Comparison of ENCODE assay signal across 13 cellular contexts in the genomic region with DNA sequence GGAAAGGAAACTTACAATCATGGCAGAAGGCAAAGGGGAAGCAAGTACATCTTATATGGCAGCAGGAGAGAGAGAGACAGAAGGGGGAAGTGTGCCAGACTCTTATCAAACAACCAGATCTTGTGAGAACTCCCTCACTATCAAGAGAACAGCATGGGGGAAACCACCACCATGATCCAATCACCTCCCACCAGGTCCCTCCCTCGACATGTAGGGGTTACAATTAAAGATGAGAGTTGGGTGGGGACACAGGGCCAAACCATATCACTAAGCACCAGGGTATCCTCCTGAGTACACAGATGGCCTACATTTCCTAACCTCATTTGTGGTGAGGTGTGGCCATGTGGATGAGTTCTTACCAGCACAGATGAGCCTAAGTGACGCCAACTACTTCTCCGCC.
"Had no signal": no experiment of that assay in that cellular context is flagged by ENCODE, and none has a peak within 500 bp of the region (broad histone marks: within the 10 kb centered on the region; RNA-seq: fewer than 3 reads in every experiment).

No MANE protein-coding gene starts in this region.

- ATAC-seq: activated T-helper 17 cell treated with anti-CD3 and anti-CD28 coated beads, Interleukin-2, amount 50 U/mL, for 72 hours; gastrocnemius medialis; pancreas had no signal

- H3K36me3 ChIP-seq: colonic mucosa, gastrocnemius medialis, pancreas, suprapubic skin had no signal

- H3K4me3 ChIP-seq: colonic mucosa, gastrocnemius medialis, pancreas, suprapubic skin had no signal

- H3K27ac ChIP-seq: colonic mucosa, gastrocnemius medialis, pancreas, suprapubic skin had no signal

- DNase-seq: activated B cell treated with CpG ODN at 0.5 μM for 24 hours; activated CD4-positive, alpha-beta T cell treated with anti-CD3 and anti-CD28 coated beads, Interleukin-2, amount 10 ng/mL, durations not matched to agents 7 days and 5 days; activated naive CD4-positive, alpha-beta T cell treated with anti-CD3 and anti-CD28 coated beads for 36 hours; activated T-cell treated with anti-CD3 and anti-CD28 coated beads for 4 hours; colonic mucosa; effector CD8-positive, alpha-beta T cell; gastrocnemius medialis; hippocampal formation; pancreas; stimulated activated CD4-positive, alpha-beta T cell treated with anti-CD3 and anti-CD28 coated beads, Interleukin-12 subunit alpha, Interleukin-12 subunit beta, amount 100 ng/mL, for 4 hours; stimulated activated naive CD4-positive, alpha-beta T cell treated with Interleukin-2 at 50 U/mL for 16 hours had no signal

- H3K4me1 ChIP-seq: colonic mucosa, gastrocnemius medialis, pancreas, suprapubic skin had no signal

- H3K27me3 ChIP-seq: colonic mucosa, gastrocnemius medialis, pancreas, suprapubic skin had no signal
